Comparison of ENCODE assay signal across 8 cellular contexts in genomic region chr22:42079319-42080251, GRCh38. TPM values are rescaled to one million over a fixed set of nuclear protein-coding genes. Genes with fewer than 3 reads are reported as not detected.
DNase-seq lines count a peak whose midpoint lies in the region; ATAC-seq and TF ChIP-seq lines count a peak whose summit lies in the region.

TSS of gene SMDT1 (plus strand) at chr22:42079700. CDS start at chr22:42079769, 69 bp downstream.

- peaks cover 17% of the 10 kb centered on the region for H3K36me3 Mint-ChIP-seq in activated CD4-positive, alpha-beta T cell treated with anti-CD3 and anti-CD28 coated beads for 36 hours (ENCODE audit: low read depth)

- TF ChIP-seq CTCF in choroid plexus epithelial cell (conservative IDR thresholded peaks at IDR 0.05; ENCODE audit: low read depth, low read length) = no peak
- TF ChIP-seq CTCF in kidney epithelial cell (IDR thresholded peaks at IDR 0.05; ENCODE audit: insufficient read depth, low read length, poor library complexity, severe bottlenecking) = no peak

- CTCF ChIA-PET in activated CD4-positive, alpha-beta T cell treated with anti-CD3 and anti-CD28 coated beads for 36 hours (lab: Charles Lee) = interaction anchor here (0.6 to 4.1 kb wide), 8 partner anchors 9 to 482 kb away, joined by 3 to 34 read pairs (median 3); partner anchors contain the start of genes NAGA and NDUFA6

- H3K4me1 Mint-ChIP-seq in activated CD4-positive, alpha-beta T cell treated with anti-CD3 and anti-CD28 coated beads for 36 hours = peaks cover 29% of the 10 kb centered on the region

- peak within 1 kb of the TSS; percentile 87 for H3K4me3 ChIP-seq in choroid plexus epithelial cell (ENCODE audit: low read depth, low read length)
- H3K4me3 ChIP-seq in kidney epithelial cell (ENCODE audit: low read depth, low read length) = peak within 1 kb of the TSS; percentile 73

- ATAC-seq in HG03442 (IDR thresholded peaks at IDR 0.05; ENCODE audit: unreplicated experiment) = peak; percentile 73
- peak; percentile 95 for ATAC-seq in activated CD4-positive, alpha-beta T cell treated with anti-CD3 and anti-CD28 coated beads for 36 hours

- peak within 1 kb of the TSS; percentile 90 for H3K4me3 Mint-ChIP-seq in activated CD4-positive, alpha-beta T cell treated with anti-CD3 and anti-CD28 coated beads for 36 hours

- peak; percentile 99 for DNase-seq in Ammon's horn (ENCODE audit: low spot score)
- peak; percentile 98 for DNase-seq in GM19238 (ENCODE audit: insufficient read length, low spot score)
- DNase-seq in NCI-H524 (lab: John Stamatoyannopoulos, UW) = peak; percentile 96 to 98
- DNase-seq in activated CD4-positive, alpha-beta T cell treated with anti-CD3 and anti-CD28 coated beads for 36 hours = peak; percentile 99
- DNase-seq in choroid plexus epithelial cell (ENCODE audit: low read depth) = peak; percentile 99
- DNase-seq in kidney epithelial cell (ENCODE audit: low read depth) = peak; percentile 79
- peak; percentile 97 for DNase-seq in stimulated activated CD4-positive, alpha-beta T cell treated with anti-CD3 and anti-CD28 coated beads, Interleukin-15, amount 100 ng/mL, for 48 hours (ENCODE audit: low read depth in 2 of 2)

- POLR2A ChIA-PET in activated CD4-positive, alpha-beta T cell treated with anti-CD3 and anti-CD28 coated beads for 36 hours (lab: Charles Lee) = interaction anchor here (1.0 to 3.8 kb wide), 4 partner anchors 10 to 333 kb away, joined by 3 to 37 read pairs (median 8); partner anchors contain the start of genes CENPM and NDUFA6

- no peaks in the 10 kb centered on the region for H3K27me3 Mint-ChIP-seq in activated CD4-positive, alpha-beta T cell treated with anti-CD3 and anti-CD28 coated beads for 36 hours

- intact Hi-C loops in activated CD4-positive, alpha-beta T cell treated with anti-CD3 and anti-CD28 coated beads for 36 hours (cut with DNase I, micrococcal nuclease) = loop anchor here (1.0 to 10.0 kb wide), 12 partner anchors 9 to 635 kb away; partner anchors contain the start of genes NAGA (in 2 of the 2), NDUFA6 (in 2 of the 2), WBP2NL (in 2 of the 2) and CENPM (in 1 of the 2)

- peak within 1 kb of the TSS; percentile 96 for H3K27ac Mint-ChIP-seq in activated CD4-positive, alpha-beta T cell treated with anti-CD3 and anti-CD28 coated beads for 36 hours

- no peaks in the 10 kb centered on the region for H3K27me3 ChIP-seq in kidney epithelial cell (ENCODE audit: control insufficient read depth, insufficient read depth, low read length)

- no peaks in the 10 kb centered on the region for H3K36me3 ChIP-seq in kidney epithelial cell (ENCODE audit: control insufficient read depth, insufficient read depth, low read length)

- H3K9me3 Mint-ChIP-seq in activated CD4-positive, alpha-beta T cell treated with anti-CD3 and anti-CD28 coated beads for 36 hours (ENCODE audit: low read depth) = no peaks in the 10 kb centered on the region

RNA-seq across cellular contexts. Expression of gene SMDT1, which starts in this region (rescaled TPM):
- 10 to 100 TPM; 17.2 to 45.4 TPM for total RNA-seq in activated CD4-positive, alpha-beta T cell treated with anti-CD3 and anti-CD28 coated beads for 36 hours
- 7.1 and 16.3 TPM in 2 replicates for total RNA-seq in kidney epithelial cell

Comparison
In these comparisons a context has a peak if more than half of its experiments do, and no peak if none do; other contexts are left out.
1. Peak in every context shown above with its lines: DNase-seq, ATAC-seq and H3K4me3 ChIP-seq.